ENCODE assay signal across 16 cellular contexts in genomic region chr11:70581991-70582885, GRCh38.
"Had no signal": no experiment of that assay in that cellular context is flagged by ENCODE, and none has a peak within 500 bp of the region (broad histone marks: within the 10 kb centered on the region; RNA-seq: fewer than 3 reads in every experiment).

No MANE protein-coding gene starts in this region.

- H3K27ac ChIP-seq: foreskin keratinocyte, pancreas, transverse colon had no signal

- H3K4me1 ChIP-seq: foreskin keratinocyte, pancreas, transverse colon had no signal

- H3K4me3 Mint-ChIP-seq: activated CD4-positive, alpha-beta memory T cell treated with anti-CD3 and anti-CD28 coated beads for 36 hours; activated CD4-positive, alpha-beta T cell treated with anti-CD3 and anti-CD28 coated beads for 36 hours; activated naive CD8-positive, alpha-beta T cell; central memory CD8-positive, alpha-beta T cell; mesothelial cell of epicardium; T-helper 17 cell had no signal

- H3K4me1 Mint-ChIP-seq: activated CD4-positive, alpha-beta T cell treated with anti-CD3 and anti-CD28 coated beads for 36 hours; central memory CD8-positive, alpha-beta T cell; mesothelial cell of epicardium; T-helper 17 cell had no signal

- H3K9me3 ChIP-seq: pancreas, transverse colon had no signal

- DNase-seq: activated CD4-positive, alpha-beta memory T cell treated with anti-CD3 and anti-CD28 coated beads for 36 hours; activated CD4-positive, alpha-beta T cell treated with anti-CD3 and anti-CD28 coated beads for 36 hours; activated gamma-delta T cell treated with Interleukin-2 at 50 U/mL for 16 hours; amniotic stem cell; cortex of kidney; effector CD8-positive, alpha-beta T cell; foreskin keratinocyte; stimulated activated CD4-positive, alpha-beta T cell treated with anti-CD3 and anti-CD28 coated beads, Interleukin-4, amount 100 ng/mL, for 24 hours; stimulated activated naive CD4-positive, alpha-beta T cell; T-helper 17 cell; transverse colon had no signal

- H3K36me3 ChIP-seq: pancreas, transverse colon had no signal

- FAIRE-seq: pancreas had no signal

- ATAC-seq: activated CD4-positive, alpha-beta T cell treated with anti-CD3 and anti-CD28 coated beads for 36 hours; foreskin keratinocyte; pancreas; T-helper 17 cell had no signal

- H3K27me3 ChIP-seq: foreskin keratinocyte, pancreas, transverse colon had no signal

- H3K36me3 Mint-ChIP-seq: activated CD4-positive, alpha-beta memory T cell treated with anti-CD3 and anti-CD28 coated beads for 36 hours; activated naive CD8-positive, alpha-beta T cell; mesothelial cell of epicardium had no signal

- H3K27ac Mint-ChIP-seq: activated CD4-positive, alpha-beta memory T cell treated with anti-CD3 and anti-CD28 coated beads for 36 hours; activated CD4-positive, alpha-beta T cell treated with anti-CD3 and anti-CD28 coated beads for 36 hours; activated naive CD8-positive, alpha-beta T cell; mesothelial cell of epicardium; T-helper 17 cell had no signal

- H3K4me3 ChIP-seq: lung, pancreas, transverse colon had no signal

- H3K9me3 Mint-ChIP-seq: activated CD4-positive, alpha-beta memory T cell treated with anti-CD3 and anti-CD28 coated beads for 36 hours; central memory CD8-positive, alpha-beta T cell; mesothelial cell of epicardium had no signal
